Comparison of ENCODE assay signal across 1 cellular context in genomic region chr3:185253645-185254410, GRCh38.
TF ChIP-seq lines count a peak whose summit lies in the region.

Gene EHHADH, minus strand, starts transcription at chr3:185254049. Its CDS starts 27 bp downstream, at chr3:185254022.

TF ChIP-seq in A549, 52 proteins besides CTCF, POLR2A, EP300 and RAD21 (continued from another document):
- TF ChIP-seq USF2 (IDR thresholded peaks at IDR 0.05): no peak
- TF ChIP-seq NR3C1 (IDR thresholded peaks at IDR 0.05): no peak
- TF ChIP-seq MAZ (IDR thresholded peaks at IDR 0.05; ENCODE audit: borderline replicate concordance, low read depth, low read length): no peak
- TF ChIP-seq FOSB (CRISPR knock-in tag; IDR thresholded peaks at IDR 0.05): no peak
- TF ChIP-seq HOXA7 (CRISPR knock-in tag; IDR thresholded peaks at IDR 0.05): no peak
- no peak for TF ChIP-seq BHLHE40 (IDR thresholded peaks at IDR 0.05; ENCODE audit: low read depth, low read length)
- TF ChIP-seq HOXB13 (CRISPR knock-in tag; IDR thresholded peaks at IDR 0.05; ENCODE audit: low read depth): no peak
